ENCODE assay signal across 1 cellular context in genomic region chr10:12042409-12042796, GRCh38.
TF ChIP-seq lines count a peak whose summit lies in the region.

No MANE protein-coding gene starts in this region.

TF ChIP-seq in HepG2, 621 proteins besides CTCF, POLR2A, EP300 and RAD21 (continued from another document and continues in another):
- TF ChIP-seq, protein P1, sequence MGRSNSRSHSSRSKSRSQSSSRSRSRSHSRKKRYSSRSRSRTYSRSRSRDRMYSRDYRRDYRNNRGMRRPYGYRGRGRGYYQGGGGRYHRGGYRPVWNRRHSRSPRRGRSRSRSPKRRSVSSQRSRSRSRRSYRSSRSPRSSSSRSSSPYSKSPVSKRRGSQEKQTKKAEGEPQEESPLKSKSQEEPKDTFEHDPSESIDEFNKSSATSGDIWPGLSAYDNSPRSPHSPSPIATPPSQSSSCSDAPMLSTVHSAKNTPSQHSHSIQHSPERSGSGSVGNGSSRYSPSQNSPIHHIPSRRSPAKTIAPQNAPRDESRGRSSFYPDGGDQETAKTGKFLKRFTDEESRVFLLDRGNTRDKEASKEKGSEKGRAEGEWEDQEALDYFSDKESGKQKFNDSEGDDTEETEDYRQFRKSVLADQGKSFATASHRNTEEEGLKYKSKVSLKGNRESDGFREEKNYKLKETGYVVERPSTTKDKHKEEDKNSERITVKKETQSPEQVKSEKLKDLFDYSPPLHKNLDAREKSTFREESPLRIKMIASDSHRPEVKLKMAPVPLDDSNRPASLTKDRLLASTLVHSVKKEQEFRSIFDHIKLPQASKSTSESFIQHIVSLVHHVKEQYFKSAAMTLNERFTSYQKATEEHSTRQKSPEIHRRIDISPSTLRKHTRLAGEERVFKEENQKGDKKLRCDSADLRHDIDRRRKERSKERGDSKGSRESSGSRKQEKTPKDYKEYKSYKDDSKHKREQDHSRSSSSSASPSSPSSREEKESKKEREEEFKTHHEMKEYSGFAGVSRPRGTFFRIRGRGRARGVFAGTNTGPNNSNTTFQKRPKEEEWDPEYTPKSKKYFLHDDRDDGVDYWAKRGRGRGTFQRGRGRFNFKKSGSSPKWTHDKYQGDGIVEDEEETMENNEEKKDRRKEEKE (IDR thresholded peaks at IDR 0.05): no peak
- TF ChIP-seq ZNF512 (CRISPR knock-in tag; IDR thresholded peaks at IDR 0.05) (no peak), PAX8 (CRISPR knock-in tag; IDR thresholded peaks at IDR 0.05; ENCODE audit: borderline replicate concordance) (no peak), ZNF333 (CRISPR knock-in tag; IDR thresholded peaks at IDR 0.05; ENCODE audit: borderline replicate concordance) (peak; percentile 80; the same call in 1 of the 2 replicates), SATB2 (CRISPR knock-in tag; IDR thresholded peaks at IDR 0.05) (no peak), ZNF83 (CRISPR knock-in tag; IDR thresholded peaks at IDR 0.05; ENCODE audit: borderline replicate concordance) (no peak), SNAPC4 (CRISPR knock-in tag; IDR thresholded peaks at IDR 0.05) (no peak), ZBTB46 (CRISPR knock-in tag; IDR thresholded peaks at IDR 0.05; ENCODE audit: borderline replicate concordance) (no peak), MAX (IDR thresholded peaks at IDR 0.05) (peak; percentile 2; the same call in 1 of the 2 replicates), NFE2L2 (IDR thresholded peaks at IDR 0.05; ENCODE audit: low read length) (no peak), IRF1 (CRISPR knock-in tag; IDR thresholded peaks at IDR 0.05; ENCODE audit: low read depth) (no peak), ZSCAN31 (CRISPR knock-in tag; IDR thresholded peaks at IDR 0.05; ENCODE audit: low read depth) (0 out of 2 replicates have a peak, but pooled peaks have one; percentile 59), KLF12 (CRISPR knock-in tag; IDR thresholded peaks at IDR 0.05; ENCODE audit: borderline replicate concordance) (peak; percentile 15; the same call in 1 of the 2 replicates), DPF2 (CRISPR knock-in tag; IDR thresholded peaks at IDR 0.05; ENCODE audit: borderline replicate concordance, low read depth) (no peak), REXO4 (CRISPR knock-in tag; IDR thresholded peaks at IDR 0.05; ENCODE audit: borderline replicate concordance) (no peak), FOXK1 (CRISPR knock-in tag; IDR thresholded peaks at IDR 0.05; ENCODE audit: borderline replicate concordance, low read depth) (0 out of 2 replicates have a peak, but pooled peaks have one; percentile 5), IKZF4 (CRISPR knock-in tag; IDR thresholded peaks at IDR 0.05; ENCODE audit: borderline replicate concordance, low read depth, not compliant biosample characterization) (peak; percentile 37), SKI (IDR thresholded peaks at IDR 0.05; ENCODE audit: partially characterized antibody) (no peak), RBM39 (IDR thresholded peaks at IDR 0.05; ENCODE audit: low read depth, low read length, poor library complexity, severe bottlenecking) (peak; percentile 37), ZMYM4 (CRISPR knock-in tag; IDR thresholded peaks at IDR 0.05) (0 out of 2 replicates have a peak, but pooled peaks have one; percentile 1), PAXIP1 (CRISPR knock-in tag; conservative IDR thresholded peaks at IDR 0.05) (no peak), RFXANK (CRISPR knock-in tag; IDR thresholded peaks at IDR 0.05) (no peak), ZNF670 (CRISPR knock-in tag; IDR thresholded peaks at IDR 0.05; ENCODE audit: borderline replicate concordance) (no peak)
- TF ChIP-seq, protein P2, sequence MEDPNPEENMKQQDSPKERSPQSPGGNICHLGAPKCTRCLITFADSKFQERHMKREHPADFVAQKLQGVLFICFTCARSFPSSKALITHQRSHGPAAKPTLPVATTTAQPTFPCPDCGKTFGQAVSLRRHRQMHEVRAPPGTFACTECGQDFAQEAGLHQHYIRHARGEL (CRISPR knock-in tag; IDR thresholded peaks at IDR 0.05): no peak
- TF ChIP-seq, protein P3, sequence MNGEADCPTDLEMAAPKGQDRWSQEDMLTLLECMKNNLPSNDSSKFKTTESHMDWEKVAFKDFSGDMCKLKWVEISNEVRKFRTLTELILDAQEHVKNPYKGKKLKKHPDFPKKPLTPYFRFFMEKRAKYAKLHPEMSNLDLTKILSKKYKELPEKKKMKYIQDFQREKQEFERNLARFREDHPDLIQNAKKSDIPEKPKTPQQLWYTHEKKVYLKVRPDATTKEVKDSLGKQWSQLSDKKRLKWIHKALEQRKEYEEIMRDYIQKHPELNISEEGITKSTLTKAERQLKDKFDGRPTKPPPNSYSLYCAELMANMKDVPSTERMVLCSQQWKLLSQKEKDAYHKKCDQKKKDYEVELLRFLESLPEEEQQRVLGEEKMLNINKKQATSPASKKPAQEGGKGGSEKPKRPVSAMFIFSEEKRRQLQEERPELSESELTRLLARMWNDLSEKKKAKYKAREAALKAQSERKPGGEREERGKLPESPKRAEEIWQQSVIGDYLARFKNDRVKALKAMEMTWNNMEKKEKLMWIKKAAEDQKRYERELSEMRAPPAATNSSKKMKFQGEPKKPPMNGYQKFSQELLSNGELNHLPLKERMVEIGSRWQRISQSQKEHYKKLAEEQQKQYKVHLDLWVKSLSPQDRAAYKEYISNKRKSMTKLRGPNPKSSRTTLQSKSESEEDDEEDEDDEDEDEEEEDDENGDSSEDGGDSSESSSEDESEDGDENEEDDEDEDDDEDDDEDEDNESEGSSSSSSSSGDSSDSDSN (CRISPR knock-in tag; IDR thresholded peaks at IDR 0.05): peak; percentile 49; the same call in 1 of the 2 replicates
